Comparison of ENCODE assay signal across 24 cellular contexts in genomic region chr7:88386757-88387156, GRCh38.
"Had no signal": no experiment of that assay in that cellular context is flagged by ENCODE, and none has a peak within 500 bp of the region (broad histone marks: within the 10 kb centered on the region; RNA-seq: fewer than 3 reads in every experiment).

No MANE protein-coding gene starts in this region.

- H3K36me3 ChIP-seq: neural progenitor cell, pancreas, prostate gland, right lobe of liver, sigmoid colon, stomach, thoracic aorta, thyroid gland, tibial nerve, upper lobe of left lung, vagina had no signal

- H3K4me1 ChIP-seq: pancreas, prostate gland, right lobe of liver, stomach, thyroid gland, tibial nerve, upper lobe of left lung, vagina had no signal

- H3K9ac ChIP-seq: neural progenitor cell had no signal

- H3K4me3 ChIP-seq: neural progenitor cell, pancreas, prostate gland, right lobe of liver, sigmoid colon, stomach, thoracic aorta, thyroid gland, tibial nerve, upper lobe of left lung, vagina had no signal

- FAIRE-seq: pancreas, small intestine, urothelium cell line had no signal

- H3K27me3 ChIP-seq: neural progenitor cell, pancreas, right lobe of liver, sigmoid colon, stomach, thyroid gland, tibial nerve, upper lobe of left lung, vagina had no signal

- DNase-seq: naive B cell; natural killer cell; occipital lobe; pancreas; right cardiac atrium; right lobe of liver; sigmoid colon; small intestine; stimulated activated CD4-positive, alpha-beta T cell treated with anti-CD3 and anti-CD28 coated beads, Interleukin-15, amount 100 ng/mL, for 24 hours; stimulated activated CD4-positive, alpha-beta T cell treated with anti-CD3 and anti-CD28 coated beads, Interleukin-2, amount 100 ng/mL, for 24 hours; stimulated activated CD4-positive, alpha-beta T cell treated with anti-CD3 and anti-CD28 coated beads, Interleukin-2, amount 100 ng/mL, for 48 hours; stimulated activated CD4-positive, alpha-beta T cell treated with anti-CD3 and anti-CD28 coated beads, Interleukin-4, amount 100 ng/mL, for 24 hours; stimulated activated naive B cell treated with anti-CD40 and anti-IgM and Interleukin-4, amounts not matched to agents 10 μg/mL and 1 μg/mL and 100 μg/mL, for 72 hours; stimulated activated naive CD4-positive, alpha-beta T cell treated with Interleukin-2 at 50 U/mL for 16 hours; stomach; thyroid gland; upper lobe of left lung had no signal

- H3K9me3 ChIP-seq: pancreas, prostate gland, right lobe of liver, sigmoid colon, stomach, thoracic aorta, thyroid gland, tibial nerve, upper lobe of left lung, vagina had no signal

- H3K27ac ChIP-seq: neural progenitor cell, pancreas, prostate gland, right lobe of liver, sigmoid colon, stomach, thoracic aorta, thyroid gland, tibial nerve, upper lobe of left lung, vagina had no signal

- H3K4me2 ChIP-seq: neural progenitor cell had no signal

- ATAC-seq: natural killer cell; pancreas; right cardiac atrium; right lobe of liver; stimulated activated effector memory CD8-positive, alpha-beta T cell treated with anti-CD3 and anti-CD28 coated beads, Interleukin-12 subunit alpha, Interleukin-12 subunit beta, amount 100 ng/mL, for 72 hours; stimulated activated naive B cell treated with anti-CD40 and anti-IgM and Interleukin-4, amounts not matched to agents 10 μg/mL and 1 μg/mL and 100 μg/mL, for 72 hours had no signal
